15 cellular contexts compared by ENCODE assay signal in genomic region chrX:44157858-44158257, GRCh38.
"Had no signal": no experiment of that assay in that cellular context is flagged by ENCODE, and none has a peak within 500 bp of the region (broad histone marks: within the 10 kb centered on the region; RNA-seq: fewer than 3 reads in every experiment).

No MANE protein-coding gene starts in this region.

- H3K27ac Mint-ChIP-seq: stimulated activated naive CD8-positive, alpha-beta T cell treated with anti-CD3 and anti-CD28 coated beads, Interleukin-15, amount 100 ng/mL, for 72 hours; T-helper 2 cell treated with Interferon-gamma antibody and Interleukin-4, amounts not matched to agents 5 μg/mL and 100 μg/mL, for 36 hours had no signal

- H3K27ac ChIP-seq: adrenal gland, brain microvascular endothelial cell, lower lobe of right lung, neutrophil, thyroid gland had no signal

- DNase-seq: activated naive CD4-positive, alpha-beta T cell treated with anti-CD3 and anti-CD28 coated beads, Interleukin-2, amount 50 U/mL, for 16 hours; adrenal gland; brain microvascular endothelial cell; hippocampal formation; lower lobe of right lung; naive thymus-derived CD4-positive, alpha-beta T cell; retina; stimulated activated CD4-positive, alpha-beta T cell treated with anti-CD3 and anti-CD28 coated beads, Interleukin-4, amount 100 ng/mL, for 4 hours; stimulated activated naive CD8-positive, alpha-beta T cell treated with anti-CD3 and anti-CD28 coated beads, Interleukin-15, amount 100 ng/mL, for 72 hours had no signal

- H3K9me3 ChIP-seq: adrenal gland, lower lobe of right lung, neutrophil, thyroid gland had no signal

- H3K4me1 ChIP-seq: adrenal gland, lower lobe of right lung, thyroid gland had no signal

- H3K4me3 ChIP-seq: adrenal gland, lower lobe of right lung, skin epidermis, thyroid gland had no signal

- H3K27me3 Mint-ChIP-seq: naive thymus-derived CD4-positive, alpha-beta T cell; stimulated activated naive CD8-positive, alpha-beta T cell treated with anti-CD3 and anti-CD28 coated beads, Interleukin-15, amount 100 ng/mL, for 72 hours had no signal

- ATAC-seq: activated CD4-positive, CD25-positive, alpha-beta regulatory T cell treated with anti-CD3 and anti-CD28 coated beads, Interleukin-2, amount 50 U/mL, for 24 hours; esophagus mucosa; lower lobe of right lung; naive thymus-derived CD4-positive, alpha-beta T cell; stimulated activated naive CD8-positive, alpha-beta T cell treated with anti-CD3 and anti-CD28 coated beads, Interleukin-15, amount 100 ng/mL, for 72 hours had no signal

- H3K9me3 Mint-ChIP-seq: T-helper 2 cell treated with Interferon-gamma antibody and Interleukin-4, amounts not matched to agents 5 μg/mL and 100 μg/mL, for 36 hours had no signal

- H3K4me1 Mint-ChIP-seq: naive thymus-derived CD4-positive, alpha-beta T cell; stimulated activated naive CD8-positive, alpha-beta T cell treated with anti-CD3 and anti-CD28 coated beads, Interleukin-15, amount 100 ng/mL, for 72 hours had no signal

- H3K27me3 ChIP-seq: adrenal gland, brain microvascular endothelial cell, neutrophil, thyroid gland had no signal

- H3K36me3 ChIP-seq: adrenal gland, brain microvascular endothelial cell, lower lobe of right lung, neutrophil, thyroid gland had no signal

- H3K4me3 Mint-ChIP-seq: naive thymus-derived CD4-positive, alpha-beta T cell; stimulated activated naive CD8-positive, alpha-beta T cell treated with anti-CD3 and anti-CD28 coated beads, Interleukin-15, amount 100 ng/mL, for 72 hours; T-helper 2 cell treated with Interferon-gamma antibody and Interleukin-4, amounts not matched to agents 5 μg/mL and 100 μg/mL, for 36 hours had no signal
